11 cellular contexts compared by ENCODE assay signal in genomic region chr3:188400494-188401243, GRCh38.
DNase-seq lines count a peak whose midpoint lies in the region; ATAC-seq and TF ChIP-seq lines count a peak whose summit lies in the region.
"Had no signal": no experiment of that assay in that cellular context is flagged by ENCODE, and none has a peak within 500 bp of the region (broad histone marks: within the 10 kb centered on the region; RNA-seq: fewer than 3 reads in every experiment).

No MANE protein-coding gene starts in this region.

- no peak overlapping the region for H3K4me3 ChIP-seq in upper lobe of right lung
- H3K4me3 ChIP-seq: adrenal gland had no signal

- intact Hi-C loops in upper lobe of right lung (cut with DNase I) = no loop called here

- no peaks in the 10 kb centered on the region for H3K9me3 ChIP-seq in upper lobe of right lung
- H3K9me3 ChIP-seq: adrenal gland had no signal

- H3K27ac ChIP-seq in upper lobe of right lung = no peak overlapping the region

- peak overlapping the region; percentile 35 for H3K4me3 Mint-ChIP-seq in T-helper 2 cell treated with Interferon-gamma antibody and Interleukin-4, amounts not matched to agents 5 μg/mL and 100 μg/mL, for 36 hours

- peaks cover 58% of the 10 kb centered on the region for H3K4me1 Mint-ChIP-seq in T-helper 2 cell treated with Interferon-gamma antibody and Interleukin-4, amounts not matched to agents 5 μg/mL and 100 μg/mL, for 36 hours (ENCODE audit: low read depth)

- peak overlapping the region; percentile 62 for H3K27ac Mint-ChIP-seq in T-helper 2 cell treated with Interferon-gamma antibody and Interleukin-4, amounts not matched to agents 5 μg/mL and 100 μg/mL, for 36 hours

- H3K9me3 Mint-ChIP-seq in T-helper 2 cell treated with Interferon-gamma antibody and Interleukin-4, amounts not matched to agents 5 μg/mL and 100 μg/mL, for 36 hours = no peaks in the 10 kb centered on the region

- DNase-seq in stimulated activated CD4-positive, alpha-beta T cell treated with anti-CD3 and anti-CD28 coated beads, Interleukin-4, amount 100 ng/mL, for 24 hours = peak; percentile 9
- no peak for DNase-seq in stimulated activated CD4-positive, alpha-beta T cell treated with anti-CD3 and anti-CD28 coated beads, Interleukin-4, amount 100 ng/mL, for 4 hours
- DNase-seq in T-helper 2 cell treated with Interferon-gamma antibody and Interleukin-4, amounts not matched to agents 5 μg/mL and 100 μg/mL, for 36 hours (ENCODE audit: low spot score) = peak; percentile 45
- DNase-seq in upper lobe of right lung = no peak
- no peak for DNase-seq in OCI-M2 (lab: John Stamatoyannopoulos, UW; ENCODE audit: unreplicated experiment)
- no peak for DNase-seq in Kasumi-1 (lab: John Stamatoyannopoulos, UW)
- DNase-seq in foreskin melanocyte = no peak
- DNase-seq: COR-L47, NCI-H146 had no signal

- no peaks in the 10 kb centered on the region for H3K36me3 ChIP-seq in upper lobe of right lung
- H3K36me3 ChIP-seq: adrenal gland had no signal

- no peak for TF ChIP-seq CTCF in upper lobe of right lung (IDR thresholded peaks at IDR 0.05)

- peaks cover 18% of the 10 kb centered on the region for H3K4me1 ChIP-seq in upper lobe of right lung

- peak; percentile 94 for ATAC-seq in HG02981 (IDR thresholded peaks at IDR 0.05; ENCODE audit: unreplicated experiment)
- ATAC-seq in upper lobe of right lung = peak; percentile 61

- H3K36me3 Mint-ChIP-seq in T-helper 2 cell treated with Interferon-gamma antibody and Interleukin-4, amounts not matched to agents 5 μg/mL and 100 μg/mL, for 36 hours (ENCODE audit: low read depth) = peaks cover 6% of the 10 kb centered on the region

- H3K27me3 ChIP-seq in upper lobe of right lung = no peaks in the 10 kb centered on the region
- H3K27me3 ChIP-seq: adrenal gland had no signal

- H3K27me3 Mint-ChIP-seq in T-helper 2 cell treated with Interferon-gamma antibody and Interleukin-4, amounts not matched to agents 5 μg/mL and 100 μg/mL, for 36 hours (ENCODE audit: low read depth) = no peaks in the 10 kb centered on the region

Comparison
In these comparisons a context has a peak if more than half of its experiments do, and no peak if none do; other contexts are left out.
1. DNase-seq: peak in stimulated activated CD4-positive, alpha-beta T cell treated with anti-CD3 and anti-CD28 coated beads, Interleukin-4, amount 100 ng/mL, for 24 hours (single experiment) and T-helper 2 cell treated with Interferon-gamma antibody and Interleukin-4, amounts not matched to agents 5 μg/mL and 100 μg/mL, for 36 hours (single experiment); none in stimulated activated CD4-positive, alpha-beta T cell treated with anti-CD3 and anti-CD28 coated beads, Interleukin-4, amount 100 ng/mL, for 4 hours (0 of 2), upper lobe of right lung (single experiment), OCI-M2 (single experiment), Kasumi-1 (0 of 2) and foreskin melanocyte (single experiment).